8 cellular contexts compared by ENCODE assay signal in genomic region chr14:22830329-22831010, GRCh38. TPM values are rescaled to one million over a fixed set of nuclear protein-coding genes. Genes with fewer than 3 reads are reported as not detected.
DNase-seq lines count a peak whose midpoint lies in the region; ATAC-seq, FAIRE-seq and TF ChIP-seq lines count a peak whose summit lies in the region.

No MANE protein-coding gene starts in this region.

- H3K79me1 ChIP-seq in IMR-90 (ENCODE audit: low read depth in 1 of 2, low read length in 2 of 2): peaks cover 15 to 36% of the 10 kb centered on the region in 2 experiments

- no peak overlapping the region for H2BK120ac ChIP-seq in IMR-90 (ENCODE audit: low read depth, low read length)

- CTCF ChIA-PET in AG04450 (lab: Charles Lee) (interaction anchor here (1.2 to 2.8 kb wide), 4 partner anchors 23 to 274 kb away, joined by 8 to 12 read pairs (median 8); no protein-coding TSS in a partner anchor), IMR-90 (lab: Yijun Ruan, JAX) (interaction anchor here (0.6 to 1.6 kb wide), 5 partner anchors 18 to 109 kb away, joined by 3 to 5 read pairs (median 3); no protein-coding TSS in a partner anchor)

- peak overlapping the region; percentile 53; the same call in 1 of the 2 replicates for H4K91ac ChIP-seq in IMR-90 (ENCODE audit: insufficient read depth, low read depth, low read length)

- H2AK9ac ChIP-seq in IMR-90 (replicated peaks; ENCODE audit: low read depth, low read length, poor library complexity): peak overlapping the region; percentile 96

- peaks cover 8% of the 10 kb centered on the region for H3K36me3 ChIP-seq in IMR-90 (ENCODE audit: control insufficient read depth, insufficient read depth, low read length)
- H3K36me3 ChIP-seq in bronchial epithelial cell (ENCODE audit: control insufficient read depth, insufficient read depth, low read length): peaks cover 7% of the 10 kb centered on the region
- H3K36me3 ChIP-seq in muscle layer of colon (ENCODE audit: insufficient read depth, low read length): peaks cover 7% of the 10 kb centered on the region

- H2AK5ac ChIP-seq in IMR-90 (ENCODE audit: low read depth, low read length): no peak overlapping the region

- H3K27ac ChIP-seq in AG04450 (ENCODE audit: low read depth, low read length) (no peak overlapping the region), IMR-90 (ENCODE audit: insufficient read depth, low read length) (peak overlapping the region; percentile 82; the same call in 1 of the 2 replicates), muscle layer of colon (ENCODE audit: low read depth, low read length) (peak overlapping the region; percentile 74)

- no peak overlapping the region for H4K5ac ChIP-seq in IMR-90 (ENCODE audit: low read depth, low read length)

- peak overlapping the region; percentile 85 for H3K4me2 ChIP-seq in IMR-90 (ENCODE audit: low read depth, low read length)

- H2BK20ac ChIP-seq in IMR-90 (ENCODE audit: low read depth, low read length): no peak overlapping the region; the same call in 1 of the 2 replicates

- TSS peak; percentile 49 for BruUV-seq in IMR-90 (replicated peaks; lab: Mats Ljungman, UMichigan)

- POLR2A ChIA-PET in AG04450 (lab: Yijun Ruan, JAX) (interaction anchor here (1.0 to 1.3 kb wide), 3 partner anchors 8 to 21 kb away, joined by 3 to 5 read pairs (median 4); no protein-coding TSS in a partner anchor), IMR-90 (lab: Charles Lee; ENCODE audit: unreplicated experiment) (interaction anchor here (0.6 to 1.0 kb wide), 4 partner anchors 10 to 65 kb away, joined by 3 read pairs; partner anchors contain the start of gene OXA1L)

- no peak for TF ChIP-seq RAD21 in IMR-90 (IDR thresholded peaks at IDR 0.05; ENCODE audit: low read length)

- no peaks in the 10 kb centered on the region for H3K27me3 ChIP-seq in AG04450 (ENCODE audit: control insufficient read depth, insufficient read depth, low read length)
- H3K27me3 ChIP-seq in IMR-90 (ENCODE audit: control insufficient read depth, insufficient read depth, low read length): no peaks in the 10 kb centered on the region
- no peaks in the 10 kb centered on the region for H3K27me3 ChIP-seq in bronchial epithelial cell (ENCODE audit: control insufficient read depth, insufficient read depth, low read length)
- H3K27me3 ChIP-seq in muscle layer of colon (ENCODE audit: control insufficient read depth in 1 of 2, insufficient read depth in 2 of 2, low read length in 2 of 2): no peaks in the 10 kb centered on the region

- no peak overlapping the region for H3K4ac ChIP-seq in IMR-90 (ENCODE audit: low read depth, low read length)

- H3K23ac ChIP-seq in IMR-90 (ENCODE audit: low read depth, low read length): peak overlapping the region; percentile 73; the same call in 1 of the 2 replicates

- peak overlapping the region; percentile 74 for H2BK5ac ChIP-seq in IMR-90 (ENCODE audit: low read depth, low read length, poor library complexity, severe bottlenecking)

- H2BK15ac ChIP-seq in IMR-90 (ENCODE audit: low read depth, low read length): no peak overlapping the region

- no peaks in the 10 kb centered on the region; the same call in 1 of the 2 replicates for H3K9me3 ChIP-seq in AG04450 (ENCODE audit: control insufficient read depth, insufficient read depth, low read length)
- no peaks in the 10 kb centered on the region for H3K9me3 ChIP-seq in IMR-90 (ENCODE audit: control insufficient read depth, insufficient read depth, low read length)
- H3K9me3 ChIP-seq in muscle layer of colon (ENCODE audit: low read length): no peaks in the 10 kb centered on the region

- no peak for TF ChIP-seq POLR2A in IMR-90 (IDR thresholded peaks at IDR 0.05; ENCODE audit: low read depth, low read length)

- peak overlapping the region; percentile 79 to 100; a peak in 1 of 4 replicates for H4K8ac ChIP-seq in IMR-90 (ENCODE audit: low read depth in 2 of 2, low read length in 2 of 2)

- peak overlapping the region; percentile 93 for H2AFZ ChIP-seq in IMR-90 (replicated peaks; ENCODE audit: low read length, poor library complexity)

- ATAC-seq in IMR-90 (ENCODE audit: low read depth): no peak
- ATAC-seq in GM21529 (IDR thresholded peaks at IDR 0.05; ENCODE audit: unreplicated experiment): no peak
- no peak for ATAC-seq in GM21737 (IDR thresholded peaks at IDR 0.05; ENCODE audit: unreplicated experiment)

- no peak for FAIRE-seq in bronchial epithelial cell (lab: Jason Lieb, UNC)

- 0 out of 2 replicates have a peak, but pooled peaks cover 4% of the 10 kb centered on the region for H3K9me1 ChIP-seq in IMR-90 (ENCODE audit: insufficient read depth, low read length)

- dilution Hi-C loops in IMR-90 (cut with HindIII; ENCODE audit: low sequenced_read_pairs, unreplicated experiment): no loop called here

- no peak overlapping the region for H3K18ac ChIP-seq in IMR-90 (ENCODE audit: low read depth, low read length)

- peak overlapping the region; percentile 83 for H3K56ac ChIP-seq in IMR-90 (ENCODE audit: extremely low read depth, insufficient read depth, low read length)

- H3K9ac ChIP-seq in IMR-90 (ENCODE audit: low read depth, low read length): peak overlapping the region; percentile 84
- peak overlapping the region; percentile 52 for H3K9ac ChIP-seq in muscle layer of colon (ENCODE audit: low read length)

- H3K4me1 ChIP-seq in IMR-90 (ENCODE audit: control insufficient read depth, insufficient read depth, low read length): peaks cover 4% of the 10 kb centered on the region
- peaks cover 9% of the 10 kb centered on the region for H3K4me1 ChIP-seq in muscle layer of colon (ENCODE audit: insufficient read depth, low read length)

- in situ Hi-C loops in IMR-90 (cut with MboI; ENCODE audit: low sequenced_read_pairs): no loop called here

- intact Hi-C loops in IMR-90 (cut with micrococcal nuclease): no loop called here

- no CpG with 5 or more reads among the region's 6 CpGs for WGBS in IMR-90 (ENCODE audit: extremely low coverage in 2 of 2, insufficient read length in 1 of 2), 2 experiments

- no peak for DNase-seq in AG04450 (ENCODE audit: low read depth, low spot score)
- no peak for DNase-seq in IMR-90
- DNase-seq in bronchial epithelial cell (ENCODE audit: low read depth): no peak
- DNase-seq in NCI-H774 (lab: John Stamatoyannopoulos, UW): no peak
- DNase-seq in mesenteric fat pad (ENCODE audit: low spot score): no peak

- no peaks in the 10 kb centered on the region for H4K20me1 ChIP-seq in IMR-90 (ENCODE audit: insufficient read depth, low read length)

- TF ChIP-seq CTCF in AG04450 (IDR thresholded peaks at IDR 0.05; ENCODE audit: low read depth, low read length): no peak
- no peak for TF ChIP-seq CTCF in IMR-90 (conservative IDR thresholded peaks at IDR 0.05; ENCODE audit: low read depth, low read length)
- TF ChIP-seq CTCF in bronchial epithelial cell (IDR thresholded peaks at IDR 0.05; ENCODE audit: insufficient read depth, low read length, severe bottlenecking): no peak

- H3K14ac ChIP-seq in IMR-90 (replicated peaks; ENCODE audit: low read depth, low read length): peak overlapping the region; percentile 92

- peak overlapping the region; percentile 86 for H3K4me3 ChIP-seq in AG04450 (ENCODE audit: low read depth, low read length)
- H3K4me3 ChIP-seq in IMR-90 (ENCODE audit: insufficient read depth, low read depth, low read length): peak overlapping the region; percentile 95
- peak overlapping the region; percentile 93 for H3K4me3 ChIP-seq in bronchial epithelial cell (ENCODE audit: low read depth, low read length)
- H3K4me3 ChIP-seq in muscle layer of colon (ENCODE audit: low read depth in 1 of 2, low read length in 2 of 2): peak overlapping the region; percentile 63 to 82

TF ChIP-seq in IMR-90, 13 proteins besides CTCF, POLR2A, EP300 and RAD21 (continues in another document):
- no peak for TF ChIP-seq RCOR1 (IDR thresholded peaks at IDR 0.05; ENCODE audit: insufficient replicate concordance, low read length)
- TF ChIP-seq SMC3 (IDR thresholded peaks at IDR 0.05; ENCODE audit: low read depth, low read length): no peak

RNA-seq across cellular contexts. Expression of gene MRPL52, which starts 0.8 kb away (rescaled TPM):
- polyA plus RNA-seq in AG04450 (2011; rRNA removed) (71.8 and 78.1 TPM in 2 replicates), IMR-90 (2012; rRNA removed) (33.1 and 45.7 TPM in 2 replicates)
- 17.4 and 20.0 TPM in 2 replicates for polyA minus RNA-seq in AG04450 (2011; rRNA and poly(A)+ RNA removed)
- total RNA-seq in IMR-90 (2012; rRNA removed) (23.9 and 51.4 TPM in 2 replicates), bronchial epithelial cell (33.2 and 38.7 TPM in 2 replicates), mesenteric fat pad (54.0 TPM)
- 114 and 912 TPM in 2 replicates for polyA plus RNA-seq in IMR-90 (2012; cell fraction: cytosol; rRNA removed)
- 35.8 and 40.4 TPM in 2 replicates for polyA plus RNA-seq in IMR-90 (2012; cell fraction: nucleus; rRNA removed; ENCODE audit: low replicate concordance)

RNA-seq across cellular contexts. Expression of gene MMP14, which starts 5.9 kb away (rescaled TPM):
- polyA plus RNA-seq in AG04450 (2011; rRNA removed) (365 and 448 TPM in 2 replicates), IMR-90 (2012; rRNA removed) (315 and 375 TPM in 2 replicates)
- polyA minus RNA-seq in AG04450 (2011; rRNA and poly(A)+ RNA removed): 257 and 350 TPM in 2 replicates
- total RNA-seq in IMR-90 (2012; rRNA removed) (124 and 156 TPM in 2 replicates), bronchial epithelial cell (126 and 140 TPM in 2 replicates), mesenteric fat pad (273 TPM)
- 185 and 358 TPM in 2 replicates for polyA plus RNA-seq in IMR-90 (2012; cell fraction: cytosol; rRNA removed)
- polyA plus RNA-seq in IMR-90 (2012; cell fraction: nucleus; rRNA removed; ENCODE audit: low replicate concordance): 492 and 622 TPM in 2 replicates

RNA-seq across cellular contexts. Expression of gene SLC7A7, which starts 15.2 kb away (rescaled TPM):
- 7.5 and 7.7 TPM in 2 replicates for polyA plus RNA-seq in AG04450 (2011; rRNA removed)
- polyA minus RNA-seq in AG04450 (2011; rRNA and poly(A)+ RNA removed): 6.8 and 9.1 TPM in 2 replicates
- 1.4 and 2.0 TPM in 2 replicates for total RNA-seq in IMR-90 (2012; rRNA removed)
- polyA plus RNA-seq in IMR-90 (2012; rRNA removed): 1.4 and 1.8 TPM in 2 replicates
- polyA plus RNA-seq in IMR-90 (2012; cell fraction: cytosol; rRNA removed): 1.5 and 2.2 TPM in 2 replicates
- 3.9 and 11.9 TPM in 2 replicates for polyA plus RNA-seq in IMR-90 (2012; cell fraction: nucleus; rRNA removed; ENCODE audit: low replicate concordance)
- total RNA-seq in bronchial epithelial cell: 0.51 and 0.79 TPM in 2 replicates
- 25.5 TPM for total RNA-seq in mesenteric fat pad

RNA-seq across cellular contexts. Expression of gene LRP10, which starts 41.1 kb away (rescaled TPM):
- polyA plus RNA-seq in AG04450 (2011; rRNA removed): 87.8 and 125 TPM in 2 replicates
- 128 and 185 TPM in 2 replicates for polyA minus RNA-seq in AG04450 (2011; rRNA and poly(A)+ RNA removed)
- total RNA-seq in IMR-90 (2012; rRNA removed): 19.4 and 25.1 TPM in 2 replicates
- 118 and 121 TPM in 2 replicates for polyA plus RNA-seq in IMR-90 (2012; rRNA removed)
- polyA plus RNA-seq in IMR-90 (2012; cell fraction: cytosol; rRNA removed): 86.3 and 158 TPM in 2 replicates
- polyA plus RNA-seq in IMR-90 (2012; cell fraction: nucleus; rRNA removed; ENCODE audit: low replicate concordance): 38.3 and 104 TPM in 2 replicates
- 34.8 and 63.6 TPM in 2 replicates for total RNA-seq in bronchial epithelial cell
- total RNA-seq in mesenteric fat pad: 113 TPM

RNA-seq across cellular contexts. Expression of gene REM2, which starts 52.6 kb away (rescaled TPM):
- polyA plus RNA-seq in AG04450 (2011; rRNA removed): 0.06 and 0.19 TPM in 2 replicates
- 0.23 TPM in 1 of 2 replicates, not detected in the other for polyA minus RNA-seq in AG04450 (2011; rRNA and poly(A)+ RNA removed)
- under 0.01 TPM in 2 replicates for total RNA-seq in IMR-90 (2012; rRNA removed)
- 0.07 TPM in 1 of 2 replicates, not detected in the other for polyA plus RNA-seq in IMR-90 (2012; rRNA removed)
- polyA plus RNA-seq in IMR-90 (2012; cell fraction: cytosol; rRNA removed): 0.04 TPM in 1 of 2 replicates, not detected in the other
- polyA plus RNA-seq in IMR-90 (2012; cell fraction: nucleus; rRNA removed; ENCODE audit: low replicate concordance): 0.52 and 0.69 TPM in 2 replicates
- under 0.01 TPM in 1 of 2 replicates, not detected in the other for total RNA-seq in bronchial epithelial cell
- total RNA-seq in mesenteric fat pad: 0.39 TPM
